25 cellular contexts compared by ENCODE assay signal in genomic region chr15:95106781-95107180, GRCh38.
DNase-seq lines count a peak whose midpoint lies in the region; FAIRE-seq and TF ChIP-seq lines count a peak whose summit lies in the region.
"Had no signal": no experiment of that assay in that cellular context is flagged by ENCODE, and none has a peak within 500 bp of the region (broad histone marks: within the 10 kb centered on the region; RNA-seq: fewer than 3 reads in every experiment).

No MANE protein-coding gene starts in this region.

- H3K9me3 ChIP-seq in Caco-2 = no peaks in the 10 kb centered on the region
- H3K9me3 ChIP-seq: A549, BE2C, BLaER1 had no signal

- no peak overlapping the region for H3K4me3 Mint-ChIP-seq in Caco-2 (ENCODE audit: unreplicated experiment)
- H3K4me3 Mint-ChIP-seq: CD14-positive monocyte; CD4-positive, alpha-beta memory T cell; CD4-positive, CD25-positive, alpha-beta regulatory T cell; CD8-positive, alpha-beta memory T cell had no signal

- TF ChIP-seq CTCF in Caco-2 (IDR thresholded peaks at IDR 0.05; ENCODE audit: insufficient read depth in 1 of 2, low read depth in 1 of 2, low read length in 1 of 2, severe bottlenecking in 1 of 2, unreplicated experiment in 1 of 2) = no peak

- no peaks in the 10 kb centered on the region for H3K9me3 Mint-ChIP-seq in Caco-2 (ENCODE audit: unreplicated experiment)

- H3K4me3 ChIP-seq in Caco-2 (ENCODE audit: low read depth, low read length) = no peak overlapping the region
- H3K4me3 ChIP-seq: A549, BLaER1, GM12878 had no signal

- no peaks in the 10 kb centered on the region for H3K27me3 ChIP-seq in Caco-2 (replicated peaks; ENCODE audit: control insufficient read depth, insufficient read depth, low read length)
- H3K27me3 ChIP-seq: BE2C, BLaER1 had no signal

- H3K4me1 Mint-ChIP-seq in Caco-2 (ENCODE audit: low read depth, unreplicated experiment) = no peaks in the 10 kb centered on the region
- H3K4me1 Mint-ChIP-seq: CD14-positive monocyte; CD4-positive, alpha-beta memory T cell; CD4-positive, CD25-positive, alpha-beta regulatory T cell; CD8-positive, alpha-beta memory T cell had no signal

- BruUV-seq in Caco-2 (replicated peaks; lab: Mats Ljungman, UMichigan) = no TSS peak

- H3K36me3 ChIP-seq in Caco-2 (ENCODE audit: control insufficient read depth, insufficient read depth, low read length) = no peaks in the 10 kb centered on the region
- H3K36me3 ChIP-seq: BE2C, BLaER1 had no signal

- intact Hi-C loops in Caco-2 (cut with micrococcal nuclease; ENCODE audit: unreplicated experiment) = no loop called here

- POLR2A ChIA-PET in Caco-2 (lab: Charles Lee) = no interaction called here

- no peak for TF ChIP-seq POLR2A in GM12891 (IDR thresholded peaks at IDR 0.05; ENCODE audit: low read depth, low read length)

- no peak overlapping the region for H3K27ac Mint-ChIP-seq in Caco-2 (ENCODE audit: unreplicated experiment)
- H3K27ac Mint-ChIP-seq: CD14-positive monocyte; CD4-positive, alpha-beta memory T cell; CD4-positive, CD25-positive, alpha-beta regulatory T cell; CD8-positive, alpha-beta memory T cell had no signal

- CTCF ChIA-PET in Caco-2 (lab: Charles Lee) = no interaction called here

- no peak for FAIRE-seq in GM12891 (lab: Jason Lieb, UNC)
- FAIRE-seq: A549, G401.6, GM12878, GM19239 had no signal

- DNase-seq in Ammon's horn (ENCODE audit: low spot score) (peak; percentile 24), cerebellar cortex (ENCODE audit: low spot score) (peak; percentile 73), globus pallidus (ENCODE audit: low spot score) (peak; percentile 2), midbrain (lab: John Stamatoyannopoulos, UW) (peak; percentile 8), GM12891 (ENCODE audit: insufficient read length, low spot score) (no peak), GDM1 (lab: John Stamatoyannopoulos, UW) (no peak), COLO829 (ENCODE audit: low spot score) (no peak), Caco-2 (no peak)
- DNase-seq: AML-193; BE2C; CD4-positive, alpha-beta memory T cell; CD4-positive, CD25-positive, alpha-beta regulatory T cell; CD8-positive, alpha-beta memory T cell; DMS 273 treated with DMSO at 0.1 percent for 48 hours; DMS153; DMS53; DMS79; DND-41; EL had no signal

- no peaks in the 10 kb centered on the region for H3K36me3 Mint-ChIP-seq in Caco-2 (ENCODE audit: insufficient read depth, unreplicated experiment)
- H3K36me3 Mint-ChIP-seq: CD14-positive monocyte; CD4-positive, alpha-beta memory T cell; CD4-positive, CD25-positive, alpha-beta regulatory T cell; CD8-positive, alpha-beta memory T cell had no signal

- H3K4me1 ChIP-seq in Caco-2 = no peaks in the 10 kb centered on the region
- H3K4me1 ChIP-seq: A549, BE2C, BLaER1 had no signal

- H3K27me3 Mint-ChIP-seq in Caco-2 (ENCODE audit: insufficient read depth, unreplicated experiment) = no peaks in the 10 kb centered on the region
- H3K27me3 Mint-ChIP-seq: CD4-positive, alpha-beta memory T cell; CD4-positive, CD25-positive, alpha-beta regulatory T cell; CD8-positive, alpha-beta memory T cell had no signal

TF ChIP-seq in GM12891, 5 proteins besides CTCF, POLR2A, EP300 and RAD21:
- TF ChIP-seq SPI1 (IDR thresholded peaks at IDR 0.05; ENCODE audit: low read depth, low read length) (no peak), TAF1 (IDR thresholded peaks at IDR 0.05; ENCODE audit: low read depth, low read length) (no peak), POLR2AphosphoS5 (IDR thresholded peaks at IDR 0.05; ENCODE audit: low read depth, low read length) (no peak), PAX5 (IDR thresholded peaks at IDR 0.05; ENCODE audit: insufficient read depth, low read length, severe bottlenecking) (no peak), POU2F2 (IDR thresholded peaks at IDR 0.05; ENCODE audit: low read depth, low read length) (no peak)

Comparison
In these comparisons a context has a peak if more than half of its experiments do, and no peak if none do; other contexts are left out.
1. DNase-seq: peak in Ammon's horn (single experiment), cerebellar cortex (single experiment), globus pallidus (single experiment) and midbrain (single experiment); none in GM12891 (single experiment), GDM1 (single experiment), COLO829 (single experiment) and Caco-2 (0 of 2).